7 cellular contexts compared by ENCODE assay signal in genomic region chr1:6634278-6635052, GRCh38. TPM values are rescaled to one million over a fixed set of nuclear protein-coding genes. Genes with fewer than 3 reads are reported as not detected.
DNase-seq lines count a peak whose midpoint lies in the region; ATAC-seq and TF ChIP-seq lines count a peak whose summit lies in the region.

No MANE protein-coding gene starts in this region.

- H3K4me3 Mint-ChIP-seq in activated naive CD4-positive, alpha-beta T cell treated with anti-CD3 and anti-CD28 coated beads for 36 hours, result no peak overlapping the region

- H3K27me3 Mint-ChIP-seq in activated naive CD4-positive, alpha-beta T cell treated with anti-CD3 and anti-CD28 coated beads for 36 hours (ENCODE audit: low read depth), result no peaks in the 10 kb centered on the region

- TF ChIP-seq CTCF in GM12875 (IDR thresholded peaks at IDR 0.05; ENCODE audit: borderline replicate concordance, insufficient read depth, low read depth, low read length), result peak; percentile 52

- DNase-seq in NCI-H69 (lab: John Stamatoyannopoulos, UW), result peak; percentile 2
- DNase-seq in activated naive CD4-positive, alpha-beta T cell treated with anti-CD3 and anti-CD28 coated beads for 36 hours, result peak; percentile 73
- peak; percentile 83 for DNase-seq in left ventricle myocardium superior
- DNase-seq in stimulated activated CD4-positive, alpha-beta T cell treated with anti-CD3 and anti-CD28 coated beads, Interleukin-2, amount 100 ng/mL, for 24 hours, result peak; percentile 55 to 59

- peak; percentile 76 for ATAC-seq in left ventricle myocardium superior
- ATAC-seq in HG03108 (IDR thresholded peaks at IDR 0.05; ENCODE audit: unreplicated experiment), result no peak
- ATAC-seq in HG02571 (IDR thresholded peaks at IDR 0.05; ENCODE audit: unreplicated experiment), result no peak

- no peaks in the 10 kb centered on the region for H3K9me3 Mint-ChIP-seq in activated naive CD4-positive, alpha-beta T cell treated with anti-CD3 and anti-CD28 coated beads for 36 hours

- CTCF ChIA-PET in activated naive CD4-positive, alpha-beta T cell treated with anti-CD3 and anti-CD28 coated beads for 36 hours (lab: Charles Lee), result interaction anchor here (0.7 to 1.6 kb wide), 4 partner anchors 32 to 394 kb away, joined by 3 to 4 read pairs (median 3); partner anchors contain the start of gene KLHL21

- H3K36me3 Mint-ChIP-seq in activated naive CD4-positive, alpha-beta T cell treated with anti-CD3 and anti-CD28 coated beads for 36 hours (ENCODE audit: low read depth), result peaks cover 18% of the 10 kb centered on the region

- no peak overlapping the region for H3K4me3 ChIP-seq in GM12875 (ENCODE audit: low read depth, low read length)

- peaks cover 1% of the 10 kb centered on the region for H3K4me1 Mint-ChIP-seq in activated naive CD4-positive, alpha-beta T cell treated with anti-CD3 and anti-CD28 coated beads for 36 hours (ENCODE audit: low read depth)

- H3K27ac Mint-ChIP-seq in activated naive CD4-positive, alpha-beta T cell treated with anti-CD3 and anti-CD28 coated beads for 36 hours, result peak overlapping the region; percentile 26

- intact Hi-C loops in activated naive CD4-positive, alpha-beta T cell treated with anti-CD3 and anti-CD28 coated beads for 36 hours (cut with micrococcal nuclease), result loop anchor here (5.0 kb wide), 1 partner anchor 147 kb away; no protein-coding TSS in a partner anchor
- intact Hi-C loops in left ventricle myocardium superior (cut with micrococcal nuclease), result no loop called here

RNA-seq across cellular contexts. Expression of gene THAP3, which starts 9.8 kb away (rescaled TPM):
- total RNA-seq in activated naive CD4-positive, alpha-beta T cell treated with anti-CD3 and anti-CD28 coated beads for 36 hours, result 10 to 100 TPM; 27.3 to 30.9 TPM
- 14.9 TPM for total RNA-seq in left ventricle myocardium superior

RNA-seq across cellular contexts. Expression of gene PHF13, which starts 20.9 kb away (rescaled TPM):
- 10 to 100 TPM; 10.8 to 11.3 TPM for total RNA-seq in activated naive CD4-positive, alpha-beta T cell treated with anti-CD3 and anti-CD28 coated beads for 36 hours
- total RNA-seq in left ventricle myocardium superior, result 7.5 TPM

RNA-seq across cellular contexts. Expression of gene KLHL21, which starts 31.8 kb away (rescaled TPM):
- 10 to 100 TPM; 21.0 to 23.3 TPM for total RNA-seq in activated naive CD4-positive, alpha-beta T cell treated with anti-CD3 and anti-CD28 coated beads for 36 hours
- 131 TPM for total RNA-seq in left ventricle myocardium superior

RNA-seq across cellular contexts. Expression of gene ZBTB48, which starts 54.7 kb away (rescaled TPM):
- 10 to 100 TPM; 15.0 to 18.3 TPM for total RNA-seq in activated naive CD4-positive, alpha-beta T cell treated with anti-CD3 and anti-CD28 coated beads for 36 hours
- 13.3 TPM for total RNA-seq in left ventricle myocardium superior

Comparison
In these comparisons a context has a peak if more than half of its experiments do, and no peak if none do; other contexts are left out.
1. DNase-seq: peak in every context shown above with its lines; median percentile 83 in left ventricle myocardium superior; 73 in activated naive CD4-positive, alpha-beta T cell treated with anti-CD3 and anti-CD28 coated beads for 36 hours; 57 in stimulated activated CD4-positive, alpha-beta T cell treated with anti-CD3 and anti-CD28 coated beads, Interleukin-2, amount 100 ng/mL, for 24 hours; 2 in NCI-H69.